Comparison of ENCODE assay signal across 11 cellular contexts in the genomic region with DNA sequence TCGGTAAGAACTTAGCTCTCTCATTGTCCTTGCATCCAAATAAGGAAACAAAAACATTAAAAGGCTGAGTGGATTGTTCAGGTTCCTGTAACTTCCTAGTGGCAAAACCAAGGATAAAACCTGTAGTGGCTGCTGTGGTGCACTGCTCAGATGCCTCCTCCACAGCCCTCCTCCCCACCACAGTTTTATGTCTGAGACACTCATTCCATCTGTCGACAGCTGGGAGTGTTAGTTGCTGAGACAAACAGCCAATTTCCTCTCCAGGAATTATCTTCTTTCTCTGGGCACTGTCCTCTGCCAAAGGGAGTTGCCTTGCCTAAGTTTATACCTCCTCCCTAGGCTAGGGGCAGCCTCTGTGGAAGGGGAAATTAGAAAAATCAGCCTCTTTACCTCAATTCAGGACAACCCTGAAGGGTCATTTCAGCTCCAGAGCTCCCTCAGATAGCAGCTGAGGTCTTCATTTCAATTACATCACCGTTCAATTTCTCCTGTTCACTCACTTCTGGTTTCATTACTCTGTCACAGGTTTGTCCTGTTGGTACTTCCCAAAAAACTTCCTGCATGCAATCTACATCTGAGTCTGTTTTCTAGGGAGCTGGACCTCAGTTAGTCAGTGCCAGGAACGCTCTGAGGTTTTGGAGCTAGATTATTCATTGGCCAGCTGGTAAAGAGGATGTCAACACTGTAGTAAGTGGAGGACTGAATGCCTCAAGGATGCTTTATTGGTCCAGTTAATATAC.
A peak's percentile ranks its signal among the peaks of the same experiment; 100 is the strongest.
DNase-seq lines count a peak whose midpoint lies in the region; ATAC-seq, FAIRE-seq and TF ChIP-seq lines count a peak whose summit lies in the region.
"Had no signal": no experiment of that assay in that cellular context is flagged by ENCODE, and none has a peak within 500 bp of the region (broad histone marks: within the 10 kb centered on the region; RNA-seq: fewer than 3 reads in every experiment).

No MANE protein-coding gene starts in this region.

- peak overlapping the region; percentile 16; the same call in 1 of the 2 replicates for H3K23ac ChIP-seq in IMR-90 (ENCODE audit: low read depth, low read length)

- peak overlapping the region; percentile 17 for H4K91ac ChIP-seq in IMR-90 (ENCODE audit: insufficient read depth, low read depth, low read length)

- CTCF ChIA-PET in IMR-90 (lab: Yijun Ruan, JAX), result interaction anchor here (0.9 to 1.4 kb wide), 3 partner anchors 14 to 230 kb away, joined by 3 to 5 read pairs (median 4); no protein-coding TSS in a partner anchor
- CTCF ChIA-PET in GM12878 (lab: Yijun Ruan, JAX), result interaction anchor here (0.7 to 2.2 kb wide), 5 partner anchors 14 to 225 kb away, joined by 3 to 5 read pairs (median 4); no protein-coding TSS in a partner anchor

- H3K9me1 ChIP-seq in IMR-90 (ENCODE audit: insufficient read depth, low read length), result peaks cover 6% of the 10 kb centered on the region

- no peak for TF ChIP-seq EP300 in GM12878 (IDR thresholded peaks at IDR 0.05; ENCODE audit: borderline replicate concordance in 1 of 2, control insufficient read depth in 1 of 2, low read depth in 2 of 2, low read length in 2 of 2)

- BruUV-seq in IMR-90 (replicated peaks; lab: Mats Ljungman, UMichigan) (no TSS peak), GM12878 (replicated peaks; lab: Mats Ljungman, UMichigan) (no TSS peak)

- H3K9me3 Mint-ChIP-seq in stimulated activated effector memory CD8-positive, alpha-beta T cell treated with anti-CD3 and anti-CD28 coated beads, Interleukin-12 subunit alpha, Interleukin-12 subunit beta, amount 100 ng/mL, for 72 hours, result peaks cover 10% of the 10 kb centered on the region

- H2BK5ac ChIP-seq in IMR-90 (ENCODE audit: low read depth, low read length, poor library complexity, severe bottlenecking), result peak overlapping the region; percentile 17

- peak overlapping the region in 1 of 2 experiments; percentile 64; a peak in 3 of 4 replicates for H4K8ac ChIP-seq in IMR-90 (ENCODE audit: low read depth in 2 of 2, low read length in 2 of 2)

- SMC1A ChIA-PET in GM12878 (lab: Charles Lee; ENCODE audit: uncharacterized antibody, unreplicated experiment), result interaction anchor here (0.8 to 4.4 kb wide), 9 partner anchors 9 to 319 kb away, joined by 3 to 32 read pairs (median 3); no protein-coding TSS in a partner anchor

- H3K9ac ChIP-seq in IMR-90 (ENCODE audit: low read depth, low read length) (0 out of 2 replicates have a peak overlapping the region, but pooled peaks have one; percentile 7), GM12878 (ENCODE audit: control insufficient read depth, insufficient read depth, low read length) (no peak overlapping the region)

- in situ Hi-C loops in IMR-90 (cut with MboI; ENCODE audit: low sequenced_read_pairs) (no loop called here), GM12878 (cut with MboI) (no loop called here)

- TF ChIP-seq POLR2A in IMR-90 (IDR thresholded peaks at IDR 0.05; ENCODE audit: low read depth, low read length), result no peak
- TF ChIP-seq POLR2A in GM12878 (IDR thresholded peaks at IDR 0.05; ENCODE audit: low read depth, low read length), result no peak

- no peaks in the 10 kb centered on the region for H3K36me3 Mint-ChIP-seq in stimulated activated effector memory CD8-positive, alpha-beta T cell treated with anti-CD3 and anti-CD28 coated beads, Interleukin-12 subunit alpha, Interleukin-12 subunit beta, amount 100 ng/mL, for 72 hours

- no peak overlapping the region for H2AK5ac ChIP-seq in IMR-90 (ENCODE audit: low read depth, low read length)

- H3K9me3 ChIP-seq in IMR-90 (ENCODE audit: control insufficient read depth, insufficient read depth, low read length) (peaks cover 4% of the 10 kb centered on the region), GM12878 (replicated peaks; ENCODE audit: control insufficient read depth, insufficient read depth, low read length) (peaks cover 10% of the 10 kb centered on the region; the same call in 2 of the 3 replicates)

- H2BK15ac ChIP-seq in IMR-90 (ENCODE audit: low read depth, low read length), result peak overlapping the region; percentile 63; the same call in 2 of the 3 replicates

- no peak for FAIRE-seq in GM12878 (lab: Jason Lieb, UNC)

- TF ChIP-seq CTCF in IMR-90 (conservative IDR thresholded peaks at IDR 0.05; ENCODE audit: low read depth, low read length), result no peak; the same call in 1 of the 2 replicates
- TF ChIP-seq CTCF in GM12878 (IDR thresholded peaks at IDR 0.05 in 2 of 3, conservative IDR thresholded peaks at IDR 0.05 in 1 of 3; ENCODE audit: control insufficient read depth in 2 of 3, extremely low read depth in 1 of 3, insufficient read depth in 1 of 3, low read depth in 3 of 3, low read length in 3 of 3), result no peak

- no peak overlapping the region for H3K27ac Mint-ChIP-seq in stimulated activated effector memory CD8-positive, alpha-beta T cell treated with anti-CD3 and anti-CD28 coated beads, Interleukin-12 subunit alpha, Interleukin-12 subunit beta, amount 100 ng/mL, for 72 hours
- H3K27ac Mint-ChIP-seq: activated naive CD4-positive, alpha-beta T cell treated with anti-CD3 and anti-CD28 coated beads, Interleukin-2, amount 50 U/mL, for 72 hours; T-helper 1 cell treated with Interleukin-12 subunit alpha and Interleukin-12 subunit beta and Interleukin-4 antibody, amounts not matched to agents 30 μg/mL and 1 μg/mL, for 36 hours had no signal

- no peaks in the 10 kb centered on the region for H3K79me2 ChIP-seq in GM12878 (ENCODE audit: control insufficient read depth, insufficient read depth, low read length)

- DNase-seq in D341Med (ENCODE audit: low spot score) (peak; percentile 70), IMR-90 (peak; percentile 67), GM12878 (ENCODE audit: low read depth, low spot score) (no peak), middle frontal gyrus (ENCODE audit: extremely low spot score, low spot score) (peak; percentile 61), GDM1 (lab: John Stamatoyannopoulos, UW) (no peak)
- DNase-seq in stimulated activated effector memory CD8-positive, alpha-beta T cell treated with anti-CD3 and anti-CD28 coated beads, Interleukin-12 subunit alpha, Interleukin-12 subunit beta, amount 100 ng/mL, for 72 hours (ENCODE audit: low spot score in 2 of 2), result no peak
- DNase-seq: DMS79 had no signal

- no peaks in the 10 kb centered on the region for H3K79me1 ChIP-seq in IMR-90 (ENCODE audit: low read depth in 1 of 2, low read length in 2 of 2)

- TF ChIP-seq RAD21 in IMR-90 (IDR thresholded peaks at IDR 0.05; ENCODE audit: low read length) (no peak; the same call in 1 of the 2 replicates), GM12878 (IDR thresholded peaks at IDR 0.05; ENCODE audit: insufficient read depth, low read depth, low read length) (no peak)

- H2BK20ac ChIP-seq in IMR-90 (ENCODE audit: low read depth, low read length), result peak overlapping the region; percentile 47

- peaks cover 8% of the 10 kb centered on the region for H3K4me1 ChIP-seq in IMR-90 (ENCODE audit: control insufficient read depth, insufficient read depth, low read length)
- peaks cover 4% of the 10 kb centered on the region for H3K4me1 ChIP-seq in GM12878 (ENCODE audit: control insufficient read depth, insufficient read depth, low read length)

- H3K4me2 ChIP-seq in IMR-90 (ENCODE audit: low read depth, low read length) (peak overlapping the region; percentile 0), GM12878 (ENCODE audit: control insufficient read depth, insufficient read depth) (no peak overlapping the region; the same call in 1 of the 2 replicates)

- H2AK9ac ChIP-seq in IMR-90 (replicated peaks; ENCODE audit: low read depth, low read length, poor library complexity), result peak overlapping the region; percentile 3

- ATAC-seq in IMR-90 (ENCODE audit: low read depth) (peak; percentile 86), GM12878 (peak; percentile 66), GM21367 (IDR thresholded peaks at IDR 0.05; ENCODE audit: unreplicated experiment) (no peak), GM19397 (IDR thresholded peaks at IDR 0.05; ENCODE audit: unreplicated experiment) (no peak)
- no peak for ATAC-seq in stimulated activated effector memory CD8-positive, alpha-beta T cell treated with anti-CD3 and anti-CD28 coated beads, Interleukin-12 subunit alpha, Interleukin-12 subunit beta, amount 100 ng/mL, for 72 hours
- ATAC-seq: activated naive CD4-positive, alpha-beta T cell treated with anti-CD3 and anti-CD28 coated beads, Interleukin-2, amount 50 U/mL, for 72 hours had no signal

- dilution Hi-C loops in IMR-90 (cut with HindIII; ENCODE audit: low sequenced_read_pairs, unreplicated experiment), result no loop called here

- peak overlapping the region; percentile 1; the same call in 1 of the 2 replicates for H3K18ac ChIP-seq in IMR-90 (ENCODE audit: low read depth, low read length)

- no peaks in the 10 kb centered on the region for H3K27me3 ChIP-seq in IMR-90 (ENCODE audit: control insufficient read depth, insufficient read depth, low read length)
- no peaks in the 10 kb centered on the region for H3K27me3 ChIP-seq in GM12878 (replicated peaks in 1 of 2; ENCODE audit: control insufficient read depth in 2 of 2, insufficient read depth in 2 of 2, low read length in 1 of 2)

- RAD21 ChIA-PET in GM12878 (lab: Charles Lee; ENCODE audit: unreplicated experiment), result interaction anchor here (2.1 kb wide), 1 partner anchor 14 kb away, joined by 5 read pairs; no protein-coding TSS in a partner anchor

- H3K4me3 Mint-ChIP-seq in stimulated activated effector memory CD8-positive, alpha-beta T cell treated with anti-CD3 and anti-CD28 coated beads, Interleukin-12 subunit alpha, Interleukin-12 subunit beta, amount 100 ng/mL, for 72 hours, result no peak overlapping the region
- H3K4me3 Mint-ChIP-seq: T-helper 1 cell treated with Interleukin-12 subunit alpha and Interleukin-12 subunit beta and Interleukin-4 antibody, amounts not matched to agents 30 μg/mL and 1 μg/mL, for 36 hours had no signal

- H3K36me3 ChIP-seq in IMR-90 (ENCODE audit: control insufficient read depth, insufficient read depth, low read length) (no peaks in the 10 kb centered on the region), GM12878 (ENCODE audit: control insufficient read depth in 2 of 2, insufficient read depth in 2 of 2, low read length in 1 of 2) (no peaks in the 10 kb centered on the region)

- H3K56ac ChIP-seq in IMR-90 (ENCODE audit: extremely low read depth, insufficient read depth, low read length), result no peak overlapping the region

- peak overlapping the region; percentile 80 for H2AFZ ChIP-seq in IMR-90 (replicated peaks; ENCODE audit: low read length, poor library complexity)
- peak overlapping the region; percentile 57 for H2AFZ ChIP-seq in GM12878 (ENCODE audit: control insufficient read depth, low read depth, low read length)

- no peaks in the 10 kb centered on the region for H4K20me1 ChIP-seq in IMR-90 (ENCODE audit: insufficient read depth, low read length)
- no peaks in the 10 kb centered on the region for H4K20me1 ChIP-seq in GM12878 (ENCODE audit: control insufficient read depth, insufficient read depth)

- H3K14ac ChIP-seq in IMR-90 (replicated peaks; ENCODE audit: low read depth, low read length), result peak overlapping the region; percentile 77

- peak overlapping the region; percentile 67 for H3K4ac ChIP-seq in IMR-90 (ENCODE audit: low read depth, low read length)

- POLR2A ChIA-PET in IMR-90 (lab: Charles Lee; ENCODE audit: unreplicated experiment), result interaction anchor here (0.7 kb wide), 1 partner anchor 17 kb away, joined by 3 read pairs; no protein-coding TSS in a partner anchor
- POLR2A ChIA-PET in GM12878 (lab: Charles Lee), result interaction anchor here (1.3 kb wide), 1 partner anchor 44 kb away, joined by 4 read pairs; no protein-coding TSS in a partner anchor

- no CpG with 5 or more reads among the region's 4 CpGs for WGBS in IMR-90 (ENCODE audit: extremely low coverage in 2 of 2, insufficient read length in 1 of 2), 2 experiments
- WGBS in GM12878 (ENCODE audit: insufficient coverage, insufficient replicate concordance, low lambda C conversion rate, missing lambda C conversion rate), result 26% methylated on average over 4 of the region's 4 CpGs

- no peak overlapping the region for H4K5ac ChIP-seq in IMR-90 (ENCODE audit: low read depth, low read length)

- H2BK120ac ChIP-seq in IMR-90 (ENCODE audit: low read depth, low read length), result peak overlapping the region; percentile 82

- intact Hi-C loops in IMR-90 (cut with micrococcal nuclease) (no loop called here), GM12878 (cut with micrococcal nuclease; ENCODE audit: unreplicated experiment) (no loop called here)

- H3K4me1 Mint-ChIP-seq in stimulated activated effector memory CD8-positive, alpha-beta T cell treated with anti-CD3 and anti-CD28 coated beads, Interleukin-12 subunit alpha, Interleukin-12 subunit beta, amount 100 ng/mL, for 72 hours, result no peaks in the 10 kb centered on the region

- H3K4me3 ChIP-seq in IMR-90 (ENCODE audit: insufficient read depth, low read depth, low read length) (no peak overlapping the region), GM12878 (no peak overlapping the region)

- H3K27ac ChIP-seq in IMR-90 (ENCODE audit: insufficient read depth, low read length), result peak overlapping the region; percentile 14; the same call in 1 of the 2 replicates
- H3K27ac ChIP-seq in GM12878 (ENCODE audit: control insufficient read depth, insufficient read depth), result no peak overlapping the region

Comparison
In these comparisons a context has a peak if more than half of its experiments do, and no peak if none do; other contexts are left out.
1. DNase-seq: peak in D341Med (single experiment), IMR-90 (single experiment) and middle frontal gyrus (single experiment); none in GM12878 (single experiment), GDM1 (single experiment) and stimulated activated effector memory CD8-positive, alpha-beta T cell treated with anti-CD3 and anti-CD28 coated beads, Interleukin-12 subunit alpha, Interleukin-12 subunit beta, amount 100 ng/mL, for 72 hours (0 of 2).
2. ATAC-seq: peak in IMR-90 (single experiment) and GM12878 (single experiment); none in GM21367 (single experiment), GM19397 (single experiment) and stimulated activated effector memory CD8-positive, alpha-beta T cell treated with anti-CD3 and anti-CD28 coated beads, Interleukin-12 subunit alpha, Interleukin-12 subunit beta, amount 100 ng/mL, for 72 hours (single experiment).